Comparison of ENCODE assay signal across 30 cellular contexts in genomic region chr5:175493260-175493659, GRCh38. TPM values are rescaled to one million over a fixed set of nuclear protein-coding genes. Genes with fewer than 3 reads are reported as not detected.
A peak's percentile ranks its signal among the peaks of the same experiment; 100 is the strongest.
DNase-seq lines count a peak whose midpoint lies in the region; TF ChIP-seq lines count a peak whose summit lies in the region.
"Had no signal": no experiment of that assay in that cellular context is flagged by ENCODE, and none has a peak within 500 bp of the region (broad histone marks: within the 10 kb centered on the region; RNA-seq: fewer than 3 reads in every experiment).

No MANE protein-coding gene starts in this region.

- H3K27ac ChIP-seq in epithelial cell of prostate (peak overlapping the region; percentile 64), prostate gland (peak overlapping the region; percentile 47 to 67)
- H3K27ac ChIP-seq: KMS-11, neural progenitor cell, pancreas, Peyer's patch, suprapubic skin had no signal

- H3K27ac Mint-ChIP-seq in activated naive CD4-positive, alpha-beta T cell treated with anti-CD3 and anti-CD28 coated beads for 36 hours: peak overlapping the region; percentile 43
- H3K27ac Mint-ChIP-seq: B cell; CD8-positive, alpha-beta T cell; immature natural killer cell; neural progenitor cell; stimulated activated naive B cell treated with anti-CD40 and anti-IgM and Interleukin-4, amounts not matched to agents 10 μg/mL and 1 μg/mL and 100 μg/mL, for 72 hours had no signal

- no peaks in the 10 kb centered on the region for H3K36me3 ChIP-seq in prostate gland

- no peak for TF ChIP-seq CTCF in prostate gland (IDR thresholded peaks at IDR 0.05)

- no peaks in the 10 kb centered on the region for H3K27me3 ChIP-seq in prostate gland (replicated peaks; ENCODE audit: insufficient read depth)
- H3K27me3 ChIP-seq: neural progenitor cell, pancreas, Peyer's patch, suprapubic skin had no signal

- H3K9me3 ChIP-seq in prostate gland: no peaks in the 10 kb centered on the region
- H3K9me3 ChIP-seq: pancreas, Peyer's patch, suprapubic skin had no signal

- H3K9me3 Mint-ChIP-seq in activated naive CD4-positive, alpha-beta T cell treated with anti-CD3 and anti-CD28 coated beads for 36 hours: no peaks in the 10 kb centered on the region
- H3K9me3 Mint-ChIP-seq: CD8-positive, alpha-beta T cell; immature natural killer cell; neural progenitor cell; stimulated activated naive B cell treated with anti-CD40 and anti-IgM and Interleukin-4, amounts not matched to agents 10 μg/mL and 1 μg/mL and 100 μg/mL, for 72 hours had no signal

- peaks cover 69% of the 10 kb centered on the region for H3K4me1 Mint-ChIP-seq in activated naive CD4-positive, alpha-beta T cell treated with anti-CD3 and anti-CD28 coated beads for 36 hours (ENCODE audit: low read depth)
- H3K4me1 Mint-ChIP-seq: neural progenitor cell had no signal

- peaks cover 3% of the 10 kb centered on the region for H3K4me1 ChIP-seq in prostate gland (replicated peaks)
- H3K4me1 ChIP-seq: neural progenitor cell, pancreas, Peyer's patch, suprapubic skin had no signal

- peaks cover 58% of the 10 kb centered on the region for H3K36me3 Mint-ChIP-seq in activated naive CD4-positive, alpha-beta T cell treated with anti-CD3 and anti-CD28 coated beads for 36 hours (ENCODE audit: low read depth)

- 33% methylated on average over 7 of the region's 7 CpGs for WGBS in prostate gland

- H3K4me3 Mint-ChIP-seq in activated naive CD4-positive, alpha-beta T cell treated with anti-CD3 and anti-CD28 coated beads for 36 hours: no peak overlapping the region
- H3K4me3 Mint-ChIP-seq: B cell; CD8-positive, alpha-beta T cell; immature natural killer cell; neural progenitor cell; stimulated activated naive B cell treated with anti-CD40 and anti-IgM and Interleukin-4, amounts not matched to agents 10 μg/mL and 1 μg/mL and 100 μg/mL, for 72 hours had no signal

- no peaks in the 10 kb centered on the region for H3K27me3 Mint-ChIP-seq in activated naive CD4-positive, alpha-beta T cell treated with anti-CD3 and anti-CD28 coated beads for 36 hours (ENCODE audit: low read depth)
- H3K27me3 Mint-ChIP-seq: B cell; stimulated activated naive B cell treated with anti-CD40 and anti-IgM and Interleukin-4, amounts not matched to agents 10 μg/mL and 1 μg/mL and 100 μg/mL, for 72 hours had no signal

- CTCF ChIA-PET in activated naive CD4-positive, alpha-beta T cell treated with anti-CD3 and anti-CD28 coated beads for 36 hours (lab: Charles Lee): no interaction called here

- DNase-seq in activated naive CD4-positive, alpha-beta T cell treated with anti-CD3 and anti-CD28 coated beads for 36 hours: no peak
- DNase-seq in activated naive CD4-positive, alpha-beta T cell (lab: John Stamatoyannopoulos, UW): no peak
- DNase-seq in DMS79 treated with DMSO at 0.1 percent for 48 hours (lab: John Stamatoyannopoulos, UW) (peak; percentile 2), epithelial cell of prostate (ENCODE audit: low read depth, low spot score) (no peak), prostate gland (ENCODE audit: low spot score) (peak; percentile 57), HuH-7 (ENCODE audit: low spot score) (no peak)
- DNase-seq in NK-92 treated with Interleukin-12 subunit alpha and Interleukin-12 subunit beta, amount 100 ng/mL, for 24 hours (lab: John Stamatoyannopoulos, UW): no peak
- DNase-seq: activated CD8-positive, alpha-beta memory T cell treated with anti-CD3 and anti-CD28 coated beads for 24 hours; activated gamma-delta T cell treated with Interleukin-2 at 50 U/mL for 16 hours; aorta; effector CD4-positive, alpha-beta T cell; EL; GOT3; immature natural killer cell; left cardiac atrium; NCI-H1417; NCI-H2029 treated with DMSO at 0.1 percent for 48 hours; pancreas; Peyer's patch; retina; SHP77; stimulated activated naive B cell treated with anti-CD40 and anti-IgM and Interleukin-4, amounts not matched to agents 10 μg/mL and 1 μg/mL and 100 μg/mL, for 72 hours; T-helper 2 cell had no signal

- no peak overlapping the region for H3K4me3 ChIP-seq in prostate gland
- H3K4me3 ChIP-seq: neural progenitor cell, pancreas, Peyer's patch, skin epidermis, suprapubic skin had no signal

- TF ChIP-seq POLR2A in prostate gland (IDR thresholded peaks at IDR 0.05): no peak

- intact Hi-C loops in activated naive CD4-positive, alpha-beta T cell treated with anti-CD3 and anti-CD28 coated beads for 36 hours (cut with micrococcal nuclease): no loop called here
- intact Hi-C loops in prostate gland (cut with DNase I): no loop called here

RNA-seq across cellular contexts. Expression of gene SFXN1, which starts 14.9 kb away (rescaled TPM):
- total RNA-seq in activated naive CD4-positive, alpha-beta T cell treated with anti-CD3 and anti-CD28 coated beads for 36 hours: 100 to 1,000 TPM; 350 to 358 TPM
- 10 to 100 TPM; 35.6 to 44.3 TPM for total RNA-seq in prostate gland

RNA-seq across cellular contexts. Expression of gene DRD1, which starts 49.3 kb away (rescaled TPM):
- total RNA-seq in activated naive CD4-positive, alpha-beta T cell treated with anti-CD3 and anti-CD28 coated beads for 36 hours: not detected
- total RNA-seq in prostate gland: under 1 TPM; 0.28 to 0.77 TPM
- total RNA-seq: B cell; bronchial epithelial cell; CD8-positive, alpha-beta T cell had no signal

Comparison
In these comparisons a context has a peak if more than half of its experiments do, and no peak if none do; other contexts are left out.
1. DNase-seq: peak in DMS79 treated with DMSO at 0.1 percent for 48 hours (single experiment) and prostate gland (single experiment); none in activated naive CD4-positive, alpha-beta T cell treated with anti-CD3 and anti-CD28 coated beads for 36 hours (single experiment), activated naive CD4-positive, alpha-beta T cell (0 of 4), epithelial cell of prostate (single experiment), HuH-7 (single experiment) and NK-92 treated with Interleukin-12 subunit alpha and Interleukin-12 subunit beta, amount 100 ng/mL, for 24 hours (single experiment).
2. RNA of gene SFXN1, which starts 14.9 kb away (total RNA-seq): 350 to 358 TPM in activated naive CD4-positive, alpha-beta T cell treated with anti-CD3 and anti-CD28 coated beads for 36 hours; 35.6 to 44.3 TPM in prostate gland; every median in the first group is over 4 times any median in the second.